ENCODE assay signal across 1 cellular context in the genomic region with DNA sequence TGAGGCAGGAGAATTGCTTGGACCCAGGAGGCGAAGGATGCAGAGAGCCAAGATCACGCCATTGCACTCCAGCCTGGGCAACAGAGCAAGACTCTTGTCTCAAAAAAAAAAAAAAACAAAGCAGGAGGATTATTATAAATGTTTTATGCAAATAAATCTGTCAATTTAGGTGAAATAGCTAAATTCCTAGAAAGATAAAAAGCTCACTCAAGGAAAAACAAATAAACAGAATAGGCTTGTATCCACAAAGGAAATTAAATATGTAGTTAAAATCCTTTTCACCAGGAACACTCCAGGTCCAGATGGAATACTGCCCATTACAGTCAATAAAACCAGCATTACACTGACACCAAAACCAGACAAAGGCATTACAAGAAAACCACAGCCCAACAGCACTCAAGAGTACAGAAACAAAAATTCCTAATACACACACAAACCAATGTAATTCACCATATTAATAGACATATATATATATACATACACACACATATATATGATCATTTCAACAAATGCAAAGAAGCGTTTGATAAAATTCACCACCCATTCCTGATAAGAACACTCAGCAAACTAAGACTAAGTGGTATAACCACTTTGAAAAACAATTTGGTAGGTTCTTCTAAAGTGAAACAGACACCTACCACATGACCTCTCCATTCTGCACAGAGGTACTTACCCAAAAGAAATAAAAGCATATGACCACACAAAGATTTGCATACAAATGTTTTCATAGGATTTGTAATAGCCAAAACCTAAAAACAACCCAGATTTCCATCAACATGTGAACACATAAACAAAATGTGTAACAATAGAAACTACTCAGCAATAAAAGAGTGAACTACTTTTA.
A peak's percentile ranks its signal among the peaks of the same experiment; 100 is the strongest.
TF ChIP-seq lines count a peak whose summit lies in the region.

No MANE protein-coding gene starts in this region.

TF ChIP-seq in GM12878, 131 proteins besides CTCF, POLR2A, EP300 and RAD21:
- TF ChIP-seq, protein P1, sequence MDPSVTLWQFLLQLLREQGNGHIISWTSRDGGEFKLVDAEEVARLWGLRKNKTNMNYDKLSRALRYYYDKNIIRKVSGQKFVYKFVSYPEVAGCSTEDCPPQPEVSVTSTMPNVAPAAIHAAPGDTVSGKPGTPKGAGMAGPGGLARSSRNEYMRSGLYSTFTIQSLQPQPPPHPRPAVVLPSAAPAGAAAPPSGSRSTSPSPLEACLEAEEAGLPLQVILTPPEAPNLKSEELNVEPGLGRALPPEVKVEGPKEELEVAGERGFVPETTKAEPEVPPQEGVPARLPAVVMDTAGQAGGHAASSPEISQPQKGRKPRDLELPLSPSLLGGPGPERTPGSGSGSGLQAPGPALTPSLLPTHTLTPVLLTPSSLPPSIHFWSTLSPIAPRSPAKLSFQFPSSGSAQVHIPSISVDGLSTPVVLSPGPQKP (IDR thresholded peaks at IDR 0.05; ENCODE audit: low read depth, low read length): no peak
- no peak for TF ChIP-seq TARDBP (IDR thresholded peaks at IDR 0.05; ENCODE audit: borderline replicate concordance)
- no peak for TF ChIP-seq TBL1XR1 (IDR thresholded peaks at IDR 0.05; ENCODE audit: low read depth, low read length)
- peak; percentile 49; the same call in 1 of the 2 replicates for TF ChIP-seq RAD51 (IDR thresholded peaks at IDR 0.05)
- TF ChIP-seq STAT3 (IDR thresholded peaks at IDR 0.05; ENCODE audit: low read depth, low read length): no peak
- TF ChIP-seq, protein P2, sequence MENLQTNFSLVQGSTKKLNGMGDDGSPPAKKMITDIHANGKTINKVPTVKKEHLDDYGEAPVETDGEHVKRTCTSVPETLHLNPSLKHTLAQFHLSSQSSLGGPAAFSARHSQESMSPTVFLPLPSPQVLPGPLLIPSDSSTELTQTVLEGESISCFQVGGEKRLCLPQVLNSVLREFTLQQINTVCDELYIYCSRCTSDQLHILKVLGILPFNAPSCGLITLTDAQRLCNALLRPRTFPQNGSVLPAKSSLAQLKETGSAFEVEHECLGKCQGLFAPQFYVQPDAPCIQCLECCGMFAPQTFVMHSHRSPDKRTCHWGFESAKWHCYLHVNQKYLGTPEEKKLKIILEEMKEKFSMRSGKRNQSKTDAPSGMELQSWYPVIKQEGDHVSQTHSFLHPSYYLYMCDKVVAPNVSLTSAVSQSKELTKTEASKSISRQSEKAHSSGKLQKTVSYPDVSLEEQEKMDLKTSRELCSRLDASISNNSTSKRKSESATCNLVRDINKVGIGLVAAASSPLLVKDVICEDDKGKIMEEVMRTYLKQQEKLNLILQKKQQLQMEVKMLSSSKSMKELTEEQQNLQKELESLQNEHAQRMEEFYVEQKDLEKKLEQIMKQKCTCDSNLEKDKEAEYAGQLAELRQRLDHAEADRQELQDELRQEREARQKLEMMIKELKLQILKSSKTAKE (IDR thresholded peaks at IDR 0.05; ENCODE audit: low read depth, poor library complexity, severe bottlenecking): no peak
- TF ChIP-seq, protein P3, sequence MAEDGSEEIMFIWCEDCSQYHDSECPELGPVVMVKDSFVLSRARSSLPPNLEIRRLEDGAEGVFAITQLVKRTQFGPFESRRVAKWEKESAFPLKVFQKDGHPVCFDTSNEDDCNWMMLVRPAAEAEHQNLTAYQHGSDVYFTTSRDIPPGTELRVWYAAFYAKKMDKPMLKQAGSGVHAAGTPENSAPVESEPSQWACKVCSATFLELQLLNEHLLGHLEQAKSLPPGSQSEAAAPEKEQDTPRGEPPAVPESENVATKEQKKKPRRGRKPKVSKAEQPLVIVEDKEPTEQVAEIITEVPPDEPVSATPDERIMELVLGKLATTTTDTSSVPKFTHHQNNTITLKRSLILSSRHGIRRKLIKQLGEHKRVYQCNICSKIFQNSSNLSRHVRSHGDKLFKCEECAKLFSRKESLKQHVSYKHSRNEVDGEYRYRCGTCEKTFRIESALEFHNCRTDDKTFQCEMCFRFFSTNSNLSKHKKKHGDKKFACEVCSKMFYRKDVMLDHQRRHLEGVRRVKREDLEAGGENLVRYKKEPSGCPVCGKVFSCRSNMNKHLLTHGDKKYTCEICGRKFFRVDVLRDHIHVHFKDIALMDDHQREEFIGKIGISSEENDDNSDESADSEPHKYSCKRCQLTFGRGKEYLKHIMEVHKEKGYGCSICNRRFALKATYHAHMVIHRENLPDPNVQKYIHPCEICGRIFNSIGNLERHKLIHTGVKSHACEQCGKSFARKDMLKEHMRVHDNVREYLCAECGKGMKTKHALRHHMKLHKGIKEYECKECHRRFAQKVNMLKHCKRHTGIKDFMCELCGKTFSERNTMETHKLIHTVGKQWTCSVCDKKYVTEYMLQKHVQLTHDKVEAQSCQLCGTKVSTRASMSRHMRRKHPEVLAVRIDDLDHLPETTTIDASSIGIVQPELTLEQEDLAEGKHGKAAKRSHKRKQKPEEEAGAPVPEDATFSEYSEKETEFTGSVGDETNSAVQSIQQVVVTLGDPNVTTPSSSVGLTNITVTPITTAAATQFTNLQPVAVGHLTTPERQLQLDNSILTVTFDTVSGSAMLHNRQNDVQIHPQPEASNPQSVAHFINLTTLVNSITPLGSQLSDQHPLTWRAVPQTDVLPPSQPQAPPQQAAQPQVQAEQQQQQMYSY (CRISPR knock-in tag; IDR thresholded peaks at IDR 0.05): no peak
TF ChIP-seq in GM12878: peak in this region for 1.
